ENCODE assay signal across 14 cellular contexts in genomic region chr13:74796126-74796643, GRCh38.
A peak's percentile ranks its signal among the peaks of the same experiment; 100 is the strongest.
DNase-seq lines count a peak whose midpoint lies in the region; ATAC-seq and TF ChIP-seq lines count a peak whose summit lies in the region.
"Had no signal": no experiment of that assay in that cellular context is flagged by ENCODE, and none has a peak within 500 bp of the region (broad histone marks: within the 10 kb centered on the region; RNA-seq: fewer than 3 reads in every experiment).

No MANE protein-coding gene starts in this region.

- 0 out of 2 replicates have a peak, but pooled peaks have one; percentile 2 for TF ChIP-seq CTCF in BJ (IDR thresholded peaks at IDR 0.05; ENCODE audit: insufficient read depth, low read depth, low read length)

- H3K36me3 ChIP-seq in BJ (ENCODE audit: control insufficient read depth, insufficient read depth, low read length) = no peaks in the 10 kb centered on the region

- ATAC-seq in GM21717 (IDR thresholded peaks at IDR 0.05; ENCODE audit: unreplicated experiment) = no peak
- ATAC-seq in GM21423 (IDR thresholded peaks at IDR 0.05; ENCODE audit: unreplicated experiment) = no peak
- ATAC-seq: HCT116 had no signal

- POLR2A ChIA-PET in BJ (lab: Charles Lee) = no interaction called here

- no peaks in the 10 kb centered on the region for H3K27me3 ChIP-seq in BJ (ENCODE audit: control insufficient read depth, insufficient read depth, low read length)

- no peak overlapping the region for H3K4me3 ChIP-seq in BJ (ENCODE audit: low read depth, low read length)
- H3K4me3 ChIP-seq: PC-9 had no signal

- DNase-seq in BJ (ENCODE audit: low read depth) (no peak), globus pallidus (ENCODE audit: low spot score) (peak; percentile 44), putamen (ENCODE audit: low spot score) (peak; percentile 18), germinal center (ENCODE audit: low spot score) (no peak), NCI-H510A (lab: John Stamatoyannopoulos, UW) (no peak)
- DNase-seq: 8988T, EL, NCI-H1092 treated with DMSO at 0.1 percent for 48 hours, NCI-H187, PC-9 had no signal

- CTCF ChIA-PET in BJ (lab: Yijun Ruan, JAX) = no interaction called here

- peak overlapping the region; percentile 67 for H3K27ac ChIP-seq in angular gyrus (ENCODE audit: low read depth, low read length)
- H3K27ac ChIP-seq: PC-9 had no signal

Comparison
In these comparisons a context has a peak if more than half of its experiments do, and no peak if none do; other contexts are left out.
1. DNase-seq: peak in globus pallidus (single experiment) and putamen (single experiment); none in BJ (single experiment), germinal center (single experiment) and NCI-H510A (single experiment).